1 cellular context compared by ENCODE assay signal in genomic region chr15:68924866-68925599, GRCh38.
A peak's percentile ranks its signal among the peaks of the same experiment; 100 is the strongest.
TF ChIP-seq lines count a peak whose summit lies in the region.

No MANE protein-coding gene starts in this region.

TF ChIP-seq in H1, 55 proteins besides CTCF, POLR2A, EP300 and RAD21:
- TF ChIP-seq ZNF274 (IDR thresholded peaks at IDR 0.05; ENCODE audit: borderline replicate concordance, extremely low read depth, low read length) (no peak), CHD2 (IDR thresholded peaks at IDR 0.05; ENCODE audit: low read length) (no peak), BRCA1 (IDR thresholded peaks at IDR 0.05; ENCODE audit: low read depth, low read length) (no peak), POU5F1 (IDR thresholded peaks at IDR 0.05; ENCODE audit: low read depth, low read length) (no peak), CBX8 (IDR thresholded peaks at IDR 0.05; ENCODE audit: borderline replicate concordance, low read depth, low read length) (no peak), CEBPB (IDR thresholded peaks at IDR 0.05; ENCODE audit: low read depth, low read length) (peak; percentile 90), EZH2 (IDR thresholded peaks at IDR 0.05; ENCODE audit: low read depth, low read length, severe bottlenecking) (no peak), SP2 (IDR thresholded peaks at IDR 0.05; ENCODE audit: low read length) (no peak), MAX (IDR thresholded peaks at IDR 0.05) (no peak), TAF7 (optimal IDR thresholded peaks at IDR 0.05; ENCODE audit: borderline replicate concordance, low read depth, low read length) (peak; percentile 16), SRF (IDR thresholded peaks at IDR 0.05; ENCODE audit: low read depth, low read length) (no peak), CHD7 (IDR thresholded peaks at IDR 0.05; ENCODE audit: insufficient replicate concordance, low read length) (no peak), MAFK (IDR thresholded peaks at IDR 0.05; ENCODE audit: low read depth, low read length) (no peak), BCL11A (IDR thresholded peaks at IDR 0.05; ENCODE audit: low read depth in 2 of 2, low read length in 2 of 2) (no peak), CREB1 (IDR thresholded peaks at IDR 0.05) (peak; percentile 65; the same call in 1 of the 2 replicates), NRF1 (IDR thresholded peaks at IDR 0.05; ENCODE audit: low read depth, low read length) (no peak), RFX5 (IDR thresholded peaks at IDR 0.05; ENCODE audit: borderline replicate concordance, low read depth, low read length) (no peak), SP1 (IDR thresholded peaks at IDR 0.05; ENCODE audit: low read depth, low read length) (no peak), ATF2 (IDR thresholded peaks at IDR 0.05; ENCODE audit: low read length) (peak; percentile 93)
